18 cellular contexts compared by ENCODE assay signal in genomic region chr2:162938387-162938786, GRCh38.
"Had no signal": no experiment of that assay in that cellular context is flagged by ENCODE, and none has a peak within 500 bp of the region (broad histone marks: within the 10 kb centered on the region; RNA-seq: fewer than 3 reads in every experiment).

No MANE protein-coding gene starts in this region.

- H3K36me3 ChIP-seq: esophagus muscularis mucosa, heart right ventricle, sigmoid colon, thyroid gland had no signal

- H3K79me2 ChIP-seq: parathyroid adenoma had no signal

- H2AFZ ChIP-seq: parathyroid adenoma had no signal

- ATAC-seq: activated CD8-positive, alpha-beta memory T cell treated with anti-CD3 and anti-CD28 coated beads, Interleukin-2, amount 10 ng/mL, durations not matched to agents 7 days and 5 days; heart right ventricle; left lobe of liver; naive thymus-derived CD8-positive, alpha-beta T cell had no signal

- H3K9ac ChIP-seq: parathyroid adenoma had no signal

- H3K4me1 ChIP-seq: esophagus muscularis mucosa, heart right ventricle, parathyroid adenoma, sigmoid colon, thyroid gland had no signal

- H3K4me3 ChIP-seq: esophagus muscularis mucosa, heart right ventricle, sigmoid colon, thyroid gland had no signal

- H3K27ac ChIP-seq: esophagus muscularis mucosa, heart right ventricle, parathyroid adenoma, sigmoid colon, thyroid gland had no signal

- H3K9me3 ChIP-seq: thyroid gland had no signal

- FAIRE-seq: endothelial cell of umbilical vein, keratinocyte had no signal

- DNase-seq: activated CD4-positive, alpha-beta memory T cell treated with anti-CD3 and anti-CD28 coated beads for 36 hours; activated CD4-positive, alpha-beta T cell treated with anti-CD3 and anti-CD28 coated beads for 4 hours; activated CD8-positive, alpha-beta memory T cell treated with anti-CD3 and anti-CD28 coated beads, Interleukin-2, amount 10 ng/mL, durations not matched to agents 7 days and 5 days; amniotic stem cell; effector CD8-positive, alpha-beta T cell; heart right ventricle; naive thymus-derived CD8-positive, alpha-beta T cell; sigmoid colon; stimulated activated CD8-positive, alpha-beta memory T cell treated with anti-CD3 and anti-CD28 coated beads, Interleukin-4, amount 100 ng/mL, for 48 hours; stimulated activated naive CD4-positive, alpha-beta T cell; SW 1271; T-helper 2 cell; thyroid gland had no signal

- H3K27me3 ChIP-seq: esophagus muscularis mucosa, heart right ventricle, sigmoid colon, thyroid gland had no signal
